8 cellular contexts compared by ENCODE assay signal in the genomic region with DNA sequence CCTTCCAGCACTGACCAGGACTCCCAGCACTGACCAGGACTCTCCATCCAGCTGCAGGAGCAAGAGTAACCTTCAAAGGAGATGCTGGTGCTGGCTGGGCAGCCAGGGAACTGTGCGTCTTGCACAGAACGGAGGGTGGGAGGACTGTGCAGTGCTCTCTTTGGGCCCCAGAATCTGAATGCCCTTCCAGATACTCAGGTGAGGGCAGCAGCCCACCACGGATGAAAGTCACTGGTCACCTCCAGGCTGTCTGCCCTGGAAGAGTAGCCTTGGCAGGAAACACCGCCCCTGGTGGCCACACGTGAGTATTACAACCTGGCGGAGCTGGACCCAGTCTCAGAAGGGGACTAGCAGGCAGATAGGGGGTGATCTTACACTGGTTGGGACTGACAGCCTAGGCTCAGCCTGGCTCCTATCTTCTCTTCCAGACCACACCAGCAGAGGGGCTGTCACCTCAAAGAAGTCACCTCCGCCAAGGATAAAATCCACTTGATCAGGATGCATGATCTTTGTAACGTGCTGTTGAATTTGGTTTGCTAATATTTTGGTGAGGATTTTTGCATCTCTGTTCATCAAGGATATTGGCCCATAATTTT. TPM values are rescaled to one million over a fixed set of nuclear protein-coding genes. Genes with fewer than 3 reads are reported as not detected.
DNase-seq lines count a peak whose midpoint lies in the region; ATAC-seq and TF ChIP-seq lines count a peak whose summit lies in the region.

No MANE protein-coding gene starts in this region.

- H3K9me3 Mint-ChIP-seq in activated T-helper 17 cell treated with anti-CD3 and anti-CD28 coated beads, Interleukin-2, amount 50 U/mL, for 72 hours, result no peaks in the 10 kb centered on the region

- no peaks in the 10 kb centered on the region for H4K20me1 ChIP-seq in Loucy (ENCODE audit: insufficient read depth, low read length, poor library complexity, severe bottlenecking)

- no peak overlapping the region for H3K27ac ChIP-seq in RWPE2 (ENCODE audit: poor library complexity, severe bottlenecking)
- no peak overlapping the region for H3K27ac ChIP-seq in testis

- intact Hi-C loops in testis (cut with DNase I; ENCODE audit: low total_unique reads), result no loop called here

- no peak overlapping the region for H3K4me2 ChIP-seq in Loucy (ENCODE audit: low read depth, low read length, poor library complexity, severe bottlenecking)

- no peaks in the 10 kb centered on the region for H3K9me3 ChIP-seq in Loucy (ENCODE audit: insufficient read depth, low read depth, low read length)
- no peaks in the 10 kb centered on the region for H3K9me3 ChIP-seq in RWPE2 (ENCODE audit: severe bottlenecking)
- no peaks in the 10 kb centered on the region for H3K9me3 ChIP-seq in testis

- peaks cover 15% of the 10 kb centered on the region for H3K27me3 Mint-ChIP-seq in activated T-helper 17 cell treated with anti-CD3 and anti-CD28 coated beads, Interleukin-2, amount 50 U/mL, for 72 hours

- H3K4me1 ChIP-seq in Loucy (ENCODE audit: insufficient read depth, low read length, poor library complexity, severe bottlenecking) (peaks cover 30% of the 10 kb centered on the region), RWPE2 (ENCODE audit: insufficient read depth, poor library complexity, severe bottlenecking) (no peaks in the 10 kb centered on the region), testis (peaks cover 9% of the 10 kb centered on the region)

- H3K4me3 ChIP-seq in Loucy (ENCODE audit: low read length, poor library complexity, severe bottlenecking) (no peak overlapping the region), RWPE2 (ENCODE audit: severe bottlenecking) (no peak overlapping the region), foreskin fibroblast (ENCODE audit: low read depth in 1 of 2, low read length in 2 of 2) (no peak overlapping the region), testis (no peak overlapping the region)

- ATAC-seq in RWPE2 (ENCODE audit: low read depth), result peak; percentile 88
- ATAC-seq in activated T-helper 17 cell treated with anti-CD3 and anti-CD28 coated beads, Interleukin-2, amount 50 U/mL, for 72 hours (replicated peaks), result peak; percentile 66

- WGBS in testis, 2 donors, result 26 to 30% methylated on average over 7 to 8 of the region's 8 CpGs

- no peaks in the 10 kb centered on the region for H3F3A ChIP-seq in Loucy (ENCODE audit: low read depth)

- DNase-seq in NCI-H446 (lab: John Stamatoyannopoulos, UW) (peak; percentile 5 to 36), NCI-H446 treated with DMSO at 0.1 percent for 48 hours (lab: John Stamatoyannopoulos, UW) (no peak), RWPE2 (ENCODE audit: low spot score) (peak; percentile 50), foreskin fibroblast (peak; percentile 41 to 80), nucleus accumbens (lab: John Stamatoyannopoulos, UW) (peak in 48 of 56 donors; percentile 6 to 83 (median 52)), testis (peak; percentile 84)

- H3K9ac ChIP-seq in Loucy (ENCODE audit: low read depth, low read length, poor library complexity, severe bottlenecking), result no peak overlapping the region

- H3K79me2 ChIP-seq in Loucy (ENCODE audit: insufficient read depth, low read length), result no peaks in the 10 kb centered on the region

- H3K9me2 ChIP-seq in Loucy (replicated peaks; ENCODE audit: low read depth, low read length), result no peaks in the 10 kb centered on the region

- no peak overlapping the region for H2AFZ ChIP-seq in Loucy (ENCODE audit: low read length)

- H3K4me3 Mint-ChIP-seq in activated T-helper 17 cell treated with anti-CD3 and anti-CD28 coated beads, Interleukin-2, amount 50 U/mL, for 72 hours, result no peak overlapping the region

- no peaks in the 10 kb centered on the region for H3K4me1 Mint-ChIP-seq in activated T-helper 17 cell treated with anti-CD3 and anti-CD28 coated beads, Interleukin-2, amount 50 U/mL, for 72 hours

- no peak overlapping the region for H3K27ac Mint-ChIP-seq in activated T-helper 17 cell treated with anti-CD3 and anti-CD28 coated beads, Interleukin-2, amount 50 U/mL, for 72 hours

- no peaks in the 10 kb centered on the region for H3K27me3 ChIP-seq in Loucy (ENCODE audit: insufficient read depth, low read length, poor library complexity, severe bottlenecking)
- H3K27me3 ChIP-seq in RWPE2 (ENCODE audit: insufficient read depth, poor library complexity, severe bottlenecking), result peaks cover 9% of the 10 kb centered on the region
- H3K27me3 ChIP-seq in testis, result no peaks in the 10 kb centered on the region

- TF ChIP-seq POLR2A in testis (IDR thresholded peaks at IDR 0.05), result no peak

- TF ChIP-seq CTCF in Loucy (conservative IDR thresholded peaks at IDR 0.05; ENCODE audit: low read length) (peak; percentile 100), RWPE2 (IDR thresholded peaks at IDR 0.05; ENCODE audit: poor library complexity, severe bottlenecking) (peak; percentile 95), foreskin fibroblast (IDR thresholded peaks at IDR 0.05; ENCODE audit: low read depth, low read length) (peak; percentile 97), testis (IDR thresholded peaks at IDR 0.05) (peak; percentile 88 to 99 (median 97))

- H3K36me3 Mint-ChIP-seq in activated T-helper 17 cell treated with anti-CD3 and anti-CD28 coated beads, Interleukin-2, amount 50 U/mL, for 72 hours (ENCODE audit: low read depth), result no peaks in the 10 kb centered on the region

- H3K36me3 ChIP-seq in Loucy (ENCODE audit: insufficient read depth, low read length), result no peaks in the 10 kb centered on the region
- H3K36me3 ChIP-seq in RWPE2 (ENCODE audit: low read depth), result no peaks in the 10 kb centered on the region
- no peaks in the 10 kb centered on the region for H3K36me3 ChIP-seq in testis (ENCODE audit: low read depth, missing control alignments)

RNA-seq across cellular contexts. Expression of gene SARDH, which starts 4.8 kb away (rescaled TPM):
- 1 to 10 TPM; 2.7 to 2.8 TPM for total RNA-seq in activated T-helper 17 cell treated with anti-CD3 and anti-CD28 coated beads, Interleukin-2, amount 50 U/mL, for 72 hours
- 1 to 10 TPM; 5.1 to 7.2 TPM for total RNA-seq in testis
- polyA plus RNA-seq in testis (ENCODE audit: insufficient read depth, low read depth, low replicate concordance), result 2.6 TPM
